ENCODE assay signal across 8 cellular contexts in genomic region chr11:121656333-121657090, GRCh38.
DNase-seq lines count a peak whose midpoint lies in the region; ATAC-seq and TF ChIP-seq lines count a peak whose summit lies in the region.

No MANE protein-coding gene starts in this region.

- H3K4me1 ChIP-seq in PC-3 (ENCODE audit: insufficient read depth, low read length) (peaks cover 29% of the 10 kb centered on the region), neuron (ENCODE audit: insufficient read depth, low read length) (peaks cover 31% of the 10 kb centered on the region)

- H2AFZ ChIP-seq in PC-3 (ENCODE audit: low read length) (peak overlapping the region; percentile 98), neuron (ENCODE audit: low read depth, low read length) (peak overlapping the region; percentile 98)

- TF ChIP-seq CTCF in PC-3 (conservative IDR thresholded peaks at IDR 0.05; ENCODE audit: low read depth, low read length), result no peak
- no peak for TF ChIP-seq CTCF in epithelial cell of proximal tubule (conservative IDR thresholded peaks at IDR 0.05; ENCODE audit: low read depth, low read length)

- CTCF ChIA-PET in PC-3 (lab: Charles Lee), result no interaction called here

- intact Hi-C loops in PC-3 (cut with micrococcal nuclease), result loop anchor here (1.0 to 10.0 kb wide), 8 partner anchors 171 to 547 kb away; no protein-coding TSS in a partner anchor

- H3K9ac ChIP-seq in PC-3 (ENCODE audit: low read length), result peak overlapping the region; percentile 78

- peak; percentile 36 for DNase-seq in Ammon's horn (ENCODE audit: low spot score)
- DNase-seq in PC-3, result no peak
- no peak for DNase-seq in epithelial cell of proximal tubule (ENCODE audit: low read depth)
- DNase-seq in NCI-H146 (lab: John Stamatoyannopoulos, UW), result no peak
- no peak for DNase-seq in germinal center (ENCODE audit: low spot score)

- no peaks in the 10 kb centered on the region for H3K79me2 ChIP-seq in PC-3 (ENCODE audit: low read length)

- H3K4me3 ChIP-seq in PC-3 (ENCODE audit: low read length) (peak overlapping the region; percentile 70), epithelial cell of proximal tubule (ENCODE audit: low read depth, low read length) (peak overlapping the region; percentile 55), neuron (ENCODE audit: low read length) (peak overlapping the region; percentile 49)

- H3K36me3 ChIP-seq in PC-3 (ENCODE audit: low read depth, low read length) (no peaks in the 10 kb centered on the region), neuron (ENCODE audit: insufficient read depth, low read length) (no peaks in the 10 kb centered on the region)

- peak overlapping the region; percentile 76 for H3K27ac ChIP-seq in PC-3 (ENCODE audit: low read length)

- H3K4me2 ChIP-seq in PC-3 (ENCODE audit: low read length), result peak overlapping the region; percentile 94

- BruUV-seq in PC-3 (replicated peaks; lab: Mats Ljungman, UMichigan), result no TSS peak

- ATAC-seq in PC-3 (no peak), HG03432 (IDR thresholded peaks at IDR 0.05; ENCODE audit: unreplicated experiment) (no peak), GM19463 (IDR thresholded peaks at IDR 0.05; ENCODE audit: unreplicated experiment) (no peak)

- POLR2A ChIA-PET in PC-3 (lab: Charles Lee; ENCODE audit: unreplicated experiment), result no interaction called here

- H3K9me3 ChIP-seq in PC-3 (ENCODE audit: low read length) (no peaks in the 10 kb centered on the region), neuron (ENCODE audit: low read length) (no peaks in the 10 kb centered on the region)

- H3F3A ChIP-seq in PC-3 (ENCODE audit: low read length, unreplicated experiment), result no peaks in the 10 kb centered on the region

- H3K9me2 ChIP-seq in PC-3 (replicated peaks; ENCODE audit: low read length), result no peaks in the 10 kb centered on the region

- no peaks in the 10 kb centered on the region for H4K20me1 ChIP-seq in PC-3 (ENCODE audit: low read length)

- H3K27me3 ChIP-seq in PC-3 (ENCODE audit: low read length) (no peaks in the 10 kb centered on the region), neuron (ENCODE audit: insufficient read depth, low read length) (no peaks in the 10 kb centered on the region)
